ENCODE assay signal across 28 cellular contexts in genomic region chr6:168256940-168257339, GRCh38.
"Had no signal": no experiment of that assay in that cellular context is flagged by ENCODE, and none has a peak within 500 bp of the region (broad histone marks: within the 10 kb centered on the region; RNA-seq: fewer than 3 reads in every experiment).

No MANE protein-coding gene starts in this region.

- FAIRE-seq: colon, endometrium, endothelial cell of umbilical vein, frontal cortex had no signal

- DNase-seq: colonic mucosa; cortex of kidney; dermis blood vessel endothelial cell; dorsolateral prefrontal cortex; effector CD4-positive, alpha-beta T cell; effector CD8-positive, alpha-beta T cell; effector memory CD4-positive, alpha-beta T cell; effector memory CD8-positive, alpha-beta T cell; endodermal cell; erythroblast; esophagus squamous epithelium; foreskin fibroblast; foreskin keratinocyte; foreskin melanocyte; gastrocnemius medialis; glutamatergic neuron; heart left ventricle; heart right ventricle had no signal

- H3K27ac Mint-ChIP-seq: dendritic cell treated with granulocyte-macrophage colony-stimulating factor and Interleukin-4, amounts not matched to agents 40 ng/mL and 50 ng/mL, for 4 days; effector memory CD8-positive, alpha-beta T cell; endodermal cell had no signal

- H3K4me3 Mint-ChIP-seq: dendritic cell treated with granulocyte-macrophage colony-stimulating factor and Interleukin-4, amounts not matched to agents 40 ng/mL and 50 ng/mL, for 4 days; effector memory CD8-positive, alpha-beta T cell; endodermal cell had no signal

- H3K9me3 ChIP-seq: colonic mucosa, gastrocnemius medialis had no signal

- H3K27me3 Mint-ChIP-seq: dendritic cell treated with granulocyte-macrophage colony-stimulating factor and Interleukin-4, amounts not matched to agents 40 ng/mL and 50 ng/mL, for 4 days had no signal

- H3K27me3 ChIP-seq: colonic mucosa, foreskin keratinocyte, gastrocnemius medialis had no signal

- H3K36me3 ChIP-seq: colonic mucosa, esophagus muscularis mucosa, esophagus squamous epithelium, gastrocnemius medialis, gastroesophageal sphincter, heart left ventricle, heart right ventricle had no signal

- ATAC-seq: effector memory CD8-positive, alpha-beta T cell; esophagus mucosa; foreskin keratinocyte; gastrocnemius medialis; gastroesophageal sphincter; heart left ventricle; heart right ventricle had no signal

- H3K4me1 ChIP-seq: colonic mucosa, esophagus muscularis mucosa, esophagus squamous epithelium, foreskin keratinocyte, gastrocnemius medialis, gastroesophageal sphincter, heart right ventricle had no signal

- H3K4me3 ChIP-seq: colonic mucosa, coronary artery, dorsolateral prefrontal cortex, esophagus muscularis mucosa, esophagus squamous epithelium, gastrocnemius medialis, gastroesophageal sphincter, heart left ventricle, heart right ventricle had no signal

- H3K27ac ChIP-seq: colonic mucosa, coronary artery, dorsolateral prefrontal cortex, epithelial cell of prostate, esophagus muscularis mucosa, esophagus squamous epithelium, foreskin keratinocyte, gastrocnemius medialis, gastroesophageal sphincter, heart left ventricle, heart right ventricle had no signal
